Comparison of ENCODE assay signal across 8 cellular contexts in genomic region chr2:105798595-105798994, GRCh38. TPM values are rescaled to one million over a fixed set of nuclear protein-coding genes. Genes with fewer than 3 reads are reported as not detected.
DNase-seq lines count a peak whose midpoint lies in the region; ATAC-seq, FAIRE-seq and TF ChIP-seq lines count a peak whose summit lies in the region.

No MANE protein-coding gene starts in this region.

- intact Hi-C loops in K562 (cut with micrococcal nuclease) (loop anchor here (5.0 kb wide), 1 partner anchor 54 kb away; no protein-coding TSS in a partner anchor), HepG2 (cut with micrococcal nuclease; ENCODE audit: unreplicated experiment) (no loop called here)

- BruUV-seq in K562 (replicated peaks; lab: Mats Ljungman, UMichigan) (no TSS peak), HepG2 (replicated peaks; lab: Mats Ljungman, UMichigan) (no TSS peak)

- H3K9me3 ChIP-seq in K562 (replicated peaks; ENCODE audit: control insufficient read depth, insufficient read depth, low read depth, low read length), result no peaks in the 10 kb centered on the region
- H3K9me3 ChIP-seq in thymus (ENCODE audit: control insufficient read depth), result no peaks in the 10 kb centered on the region
- H3K9me3 ChIP-seq in HepG2 (ENCODE audit: low read length), result no peaks in the 10 kb centered on the region

- H3K4me1 ChIP-seq in K562 (replicated peaks in 1 of 2; ENCODE audit: control insufficient read depth in 2 of 2, insufficient read depth in 2 of 2, low read length in 2 of 2) (peaks cover 18 to 62% of the 10 kb centered on the region in 2 experiments; a peak in 4 of 5 replicates), thymus (ENCODE audit: control insufficient read depth, insufficient read depth, low read length) (peaks cover 55% of the 10 kb centered on the region), HepG2 (ENCODE audit: insufficient read depth, low read length) (peaks cover 58% of the 10 kb centered on the region)

- in situ Hi-C loops in K562 (cut with MboI), result no loop called here
- in situ Hi-C loops in HepG2 (cut with HindIII; ENCODE audit: extremely low pct_ligation_motif_present, low pct_unique_long_range_greater_than_20kb), result no loop called here

- TF ChIP-seq EP300 in K562 (IDR thresholded peaks at IDR 0.05; ENCODE audit: low read length), result no peak
- no peak for TF ChIP-seq EP300 in HepG2 (IDR thresholded peaks at IDR 0.05; ENCODE audit: low read depth in 2 of 2, low read length in 2 of 2)
- TF ChIP-seq EP300 in HepG2 (CRISPR knock-in tag; IDR thresholded peaks at IDR 0.05; ENCODE audit: borderline replicate concordance), result no peak

- WGBS in K562 (ENCODE audit: insufficient coverage, low coverage, missing lambda C conversion rate), result 37% methylated on average over 2 of the region's 2 CpGs
- 3% methylated on average over 2 of the region's 2 CpGs for WGBS in thymus
- 98% methylated on average over 2 of the region's 2 CpGs for WGBS in HepG2 (ENCODE audit: low lambda C conversion rate)

- TF ChIP-seq RAD21 in K562 (CRISPR knock-in tag; conservative IDR thresholded peaks at IDR 0.05 in 1 of 2, IDR thresholded peaks at IDR 0.05 in 1 of 2), result no peak
- TF ChIP-seq RAD21 in HepG2 (CRISPR knock-in tag; IDR thresholded peaks at IDR 0.05), result no peak

- no peaks in the 10 kb centered on the region for H3K9me1 ChIP-seq in K562 (ENCODE audit: control insufficient read depth, insufficient read depth, low read length)

- no peaks in the 10 kb centered on the region for H3K36me3 ChIP-seq in K562 (ENCODE audit: control insufficient read depth, insufficient read depth, low read length)
- no peaks in the 10 kb centered on the region for H3K36me3 ChIP-seq in thymus (ENCODE audit: control insufficient read depth, insufficient read depth)
- no peaks in the 10 kb centered on the region for H3K36me3 ChIP-seq in HepG2 (replicated peaks in 1 of 2; ENCODE audit: control insufficient read depth in 1 of 2, insufficient read depth in 2 of 2, low read length in 2 of 2)

- H4K20me1 ChIP-seq in K562 (replicated peaks; ENCODE audit: control insufficient read depth, insufficient read depth, low read length) (no peaks in the 10 kb centered on the region), HepG2 (ENCODE audit: insufficient read depth, low read length) (no peaks in the 10 kb centered on the region)

- H3K79me2 ChIP-seq in K562 (ENCODE audit: control insufficient read depth, insufficient read depth, low read length), result peaks cover 24% of the 10 kb centered on the region; the same call in 2 of the 3 replicates
- H3K79me2 ChIP-seq in HepG2 (ENCODE audit: insufficient read depth, low read length), result peaks cover 12% of the 10 kb centered on the region

- POLR2A ChIA-PET in K562 (lab: Yijun Ruan, JAX) (interaction anchor here (1.4 to 2.9 kb wide), 2 partner anchors 13 kb away, joined by 6 to 7 read pairs; no protein-coding TSS in a partner anchor), HepG2 (lab: Yijun Ruan, JAX) (no interaction called here)

- no peak for TF ChIP-seq POLR2A in K562 (conservative IDR thresholded peaks at IDR 0.05)
- TF ChIP-seq POLR2A in HepG2 (IDR thresholded peaks at IDR 0.05; ENCODE audit: insufficient read depth in 1 of 2, low read depth in 2 of 2, low read length in 2 of 2), result no peak

- H3K9ac ChIP-seq in K562 (ENCODE audit: insufficient read depth in 1 of 2, low read depth in 2 of 2, low read length in 2 of 2), result no peak overlapping the region
- no peak overlapping the region for H3K9ac ChIP-seq in HepG2 (ENCODE audit: insufficient read depth, low read depth, low read length)

- no peak overlapping the region for H3K4me3 ChIP-seq in K562
- peak overlapping the region; percentile 23 for H3K4me3 ChIP-seq in thymus (ENCODE audit: low read length)
- H3K4me3 ChIP-seq in HepG2 (replicated peaks in 1 of 3; ENCODE audit: insufficient read depth in 1 of 3, low read depth in 2 of 3, low read length in 3 of 3), result no peak overlapping the region

- TF ChIP-seq CTCF in K562 (IDR thresholded peaks at IDR 0.05 in 2 of 3, conservative IDR thresholded peaks at IDR 0.05 in 1 of 3; ENCODE audit: insufficient read depth in 2 of 3, low read depth in 1 of 3, low read length in 3 of 3) (no peak), HepG2 (CRISPR knock-in tag; IDR thresholded peaks at IDR 0.05) (no peak)

- CTCF ChIA-PET in K562 (lab: Yijun Ruan, JAX; ENCODE audit: low intra/inter-chr PET ratio), result no interaction called here
- CTCF ChIA-PET in HepG2 (lab: Yijun Ruan, JAX; ENCODE audit: low intra/inter-chr PET ratio, low total read pairs), result no interaction called here

- peak; percentile 74 for DNase-seq in activated effector memory CD4-positive, alpha-beta T cell treated with anti-CD3 and anti-CD28 coated beads, Interleukin-2, amount 50 U/mL, for 16 hours
- DNase-seq in activated effector memory CD4-positive, alpha-beta T cell treated with Interleukin-2 at 50 U/mL for 16 hours, result no peak
- DNase-seq in MV-4-11 (lab: John Stamatoyannopoulos, UW) (peak; percentile 40), K562 (ENCODE audit: extremely low read depth in 1 of 4, low spot score in 3 of 4) (peak in 1 of 4 experiments; percentile 7), HepG2 (ENCODE audit: low spot score) (no peak), UCSD-AML1 (lab: John Stamatoyannopoulos, UW; ENCODE audit: unreplicated experiment) (no peak), pons (ENCODE audit: low spot score) (no peak)

- H3K27ac ChIP-seq in K562 (ENCODE audit: extremely low read depth, low read depth, low read length) (peak overlapping the region; percentile 80; the same call in 1 of the 3 replicates), thymus (ENCODE audit: low read depth) (peak overlapping the region; percentile 70), HepG2 (ENCODE audit: extremely low read length, insufficient read depth, low read length) (no peak overlapping the region)

- H3K27me3 ChIP-seq in K562 (ENCODE audit: control insufficient read depth in 2 of 2, insufficient read depth in 2 of 2, low read length in 2 of 2), result no peaks in the 10 kb centered on the region
- H3K27me3 ChIP-seq in thymus (ENCODE audit: control insufficient read depth, insufficient read depth), result no peaks in the 10 kb centered on the region
- H3K27me3 ChIP-seq in HepG2 (ENCODE audit: control insufficient read depth in 1 of 2, insufficient read depth in 2 of 2, low read length in 2 of 2), result no peaks in the 10 kb centered on the region

- H3K4me2 ChIP-seq in K562 (ENCODE audit: insufficient read depth, low read length) (peak overlapping the region; percentile 29; the same call in 1 of the 2 replicates), HepG2 (ENCODE audit: low read depth, low read length) (no peak overlapping the region)

- ATAC-seq in K562 (no peak), HepG2 (no peak)

- FAIRE-seq in K562 (lab: Jason Lieb, UNC) (peak; percentile 23), HepG2 (lab: Jason Lieb, UNC) (no peak)

- peak overlapping the region; percentile 36; the same call in 1 of the 2 replicates for H2AFZ ChIP-seq in K562 (ENCODE audit: low read depth, low read length)
- no peak overlapping the region for H2AFZ ChIP-seq in HepG2 (ENCODE audit: low read length)

TF ChIP-seq in K562, 482 proteins besides CTCF, POLR2A, EP300 and RAD21 (continues in another document):
- no peak for TF ChIP-seq SREBF1 (IDR thresholded peaks at IDR 0.05; ENCODE audit: borderline replicate concordance, low read depth, low read length)

TF ChIP-seq in HepG2, 621 proteins besides CTCF, POLR2A, EP300 and RAD21 (continues in another document):
- TF ChIP-seq CREB1 (IDR thresholded peaks at IDR 0.05) (no peak), CREB1 (CRISPR knock-in tag; IDR thresholded peaks at IDR 0.05) (no peak)

RNA-seq across cellular contexts. Expression of gene NCK2, which starts 53.9 kb away (rescaled TPM):
- total RNA-seq in K562 (2011; cell fraction: chromatin; rRNA removed; ENCODE audit: low replicate concordance), result 6.2 and 7.3 TPM in 2 replicates
- 5.0 and 5.1 TPM in 2 replicates for total RNA-seq in K562 (2011; cell fraction: nucleolus; rRNA removed)
- 4.7 and 4.8 TPM in 2 replicates for total RNA-seq in K562 (2011; cell fraction: nucleoplasm; rRNA removed)
- 23.2 and 24.6 TPM in 2 replicates for total RNA-seq in K562 (2014; rRNA removed)
- total RNA-seq in K562 (2014; rRNA removed; fragmentation: Illumina TruSeq; extraction: Trizol), result 8.6 and 10.8 TPM in 2 replicates
- 19.6 and 21.4 TPM in 2 replicates for total RNA-seq in K562 (2015; rRNA removed; fragmentation: Illumina TruSeq; extraction: Trizol)
- total RNA-seq in K562 (2021), result 25.8 and 27.9 TPM in 2 replicates
- polyA plus RNA-seq in K562 (2011; rRNA removed), result 4.5 and 4.8 TPM in 2 replicates
- polyA plus RNA-seq in K562 (2011; cell fraction: cytosol; rRNA removed), result 4.3 and 7.8 TPM in 2 replicates
- 3.6 and 5.1 TPM in 2 replicates for polyA plus RNA-seq in K562 (2011; cell fraction: nucleus; rRNA removed)
- 27.1 and 38.2 TPM in 2 replicates for polyA plus RNA-seq in K562 (2012)
- 15.9 and 21.9 TPM in 2 replicates for polyA plus RNA-seq in K562 (2014; fragmentation: Illumina TruSeq; extraction: Trizol)
- polyA plus RNA-seq in K562 (2014; fragmentation: Nextera tagmentation; extraction: Ambion mirVana), result 1 to 10 TPM in 1 of 2 experiments, under 1 TPM in 1; 0.90 to 1.8 TPM
- polyA plus RNA-seq in K562 (2014; rRNA removed), result 24.3 and 26.3 TPM in 2 replicates
- polyA minus RNA-seq in K562 (2011; rRNA and poly(A)+ RNA removed), result 4.3 and 7.2 TPM in 2 replicates
- 2.0 and 2.6 TPM in 2 replicates for polyA minus RNA-seq in K562 (2011; cell fraction: cytosol; rRNA and poly(A)+ RNA removed)
- 4.7 and 5.4 TPM in 2 replicates for polyA minus RNA-seq in K562 (2011; cell fraction: nucleus; rRNA and poly(A)+ RNA removed)
- 31.4 TPM for polyA plus RNA-seq in thymus
- 21.3 and 23.5 TPM in 2 replicates for total RNA-seq in HepG2 (2016; rRNA removed; fragmentation: Illumina TruSeq; extraction: Trizol)
- 20.1 and 23.4 TPM in 2 replicates for total RNA-seq in HepG2 (2016; cell fraction: cytosol; rRNA removed; fragmentation: Illumina TruSeq; extraction: Trizol; ENCODE audit: low read depth)
- 17.9 and 25.3 TPM in 2 replicates for total RNA-seq in HepG2 (2016; cell fraction: insoluble cytoplasmic fraction; rRNA removed; fragmentation: Illumina TruSeq; extraction: Trizol)
- total RNA-seq in HepG2 (2016; cell fraction: membrane; rRNA removed; fragmentation: Illumina TruSeq; extraction: Trizol), result 50.5 and 50.9 TPM in 2 replicates
- total RNA-seq in HepG2 (2016; cell fraction: nucleus; rRNA removed; fragmentation: Illumina TruSeq; extraction: Trizol), result 12.0 and 12.1 TPM in 2 replicates
- 14.8 and 19.5 TPM in 2 replicates for polyA plus RNA-seq in HepG2 (2011; rRNA removed)
- polyA plus RNA-seq in HepG2 (2011; cell fraction: cytosol; rRNA removed), result 21.4 and 24.5 TPM in 2 replicates
- polyA plus RNA-seq in HepG2 (2011; cell fraction: nucleus; rRNA removed), result 8.9 and 9.7 TPM in 2 replicates
- 20.9 and 25.1 TPM in 2 replicates for polyA plus RNA-seq in HepG2 (2012)
- polyA plus RNA-seq in HepG2 (2016; cell fraction: cytosol; fragmentation: Illumina TruSeq; extraction: Trizol; ENCODE audit: low read depth), result 30.8 and 31.3 TPM in 2 replicates
- 24.5 and 29.7 TPM in 2 replicates for polyA plus RNA-seq in HepG2 (2016; cell fraction: insoluble cytoplasmic fraction; fragmentation: Illumina TruSeq; extraction: Trizol; ENCODE audit: low read depth)
- polyA plus RNA-seq in HepG2 (2016; cell fraction: membrane; fragmentation: Illumina TruSeq; extraction: Trizol; ENCODE audit: low read depth), result 53.4 and 56.8 TPM in 2 replicates
- polyA plus RNA-seq in HepG2 (2016; cell fraction: nucleus; fragmentation: Illumina TruSeq; extraction: Trizol; ENCODE audit: insufficient read depth, low read depth), result 18.9 and 21.5 TPM in 2 replicates
- polyA minus RNA-seq in HepG2 (2011; rRNA and poly(A)+ RNA removed; ENCODE audit: low replicate concordance), result 4.0 and 18.1 TPM in 2 replicates
- polyA minus RNA-seq in HepG2 (2011; cell fraction: cytosol; rRNA and poly(A)+ RNA removed), result 9.8 and 11.4 TPM in 2 replicates
- polyA minus RNA-seq in HepG2 (2011; cell fraction: nucleus; rRNA and poly(A)+ RNA removed), result 9.0 and 11.7 TPM in 2 replicates

Comparison
In these comparisons a context has a peak if more than half of its experiments do, and no peak if none do; other contexts are left out.
1. DNase-seq: peak in activated effector memory CD4-positive, alpha-beta T cell treated with anti-CD3 and anti-CD28 coated beads, Interleukin-2, amount 50 U/mL, for 16 hours (single experiment) and MV-4-11 (single experiment); none in activated effector memory CD4-positive, alpha-beta T cell treated with Interleukin-2 at 50 U/mL for 16 hours (single experiment), HepG2 (single experiment), UCSD-AML1 (single experiment) and pons (single experiment).